In genomic region chr4:37644962-37645361, GRCh38 we compare ENCODE assay signal across 23 cellular contexts. TPM values are rescaled to one million over a fixed set of nuclear protein-coding genes. Genes with fewer than 3 reads are reported as not detected.
DNase-seq lines count a peak whose midpoint lies in the region; FAIRE-seq and TF ChIP-seq lines count a peak whose summit lies in the region.
"Had no signal": no experiment of that assay in that cellular context is flagged by ENCODE, and none has a peak within 500 bp of the region (broad histone marks: within the 10 kb centered on the region; RNA-seq: fewer than 3 reads in every experiment).

No MANE protein-coding gene starts in this region.

- H3K4me2 ChIP-seq in OCI-LY1 (ENCODE audit: low read length), result peak overlapping the region; percentile 37; the same call in 1 of the 2 replicates
- no peak overlapping the region for H3K4me2 ChIP-seq in fibroblast of lung (ENCODE audit: extremely low read depth, insufficient read depth, low read length)
- no peak overlapping the region for H3K4me2 ChIP-seq in PC-9

- H3K9ac ChIP-seq in OCI-LY1 (ENCODE audit: low read length) (peak overlapping the region; percentile 44; the same call in 1 of the 2 replicates), fibroblast of lung (ENCODE audit: insufficient read depth, low read length) (no peak overlapping the region)

- BruUV-seq in PC-9 (replicated peaks; lab: Mats Ljungman, UMichigan), result no TSS peak

- H4K20me1 ChIP-seq in OCI-LY1 (ENCODE audit: insufficient read depth, low read length) (no peaks in the 10 kb centered on the region), fibroblast of lung (ENCODE audit: control insufficient read depth, extremely low read depth, insufficient read depth, low read length) (no peaks in the 10 kb centered on the region), PC-9 (ENCODE audit: insufficient read depth) (no peaks in the 10 kb centered on the region)

- no peaks in the 10 kb centered on the region for H3K9me3 Mint-ChIP-seq in activated CD4-positive, alpha-beta memory T cell treated with anti-CD3 and anti-CD28 coated beads, Interleukin-2, amount 10 ng/mL, durations not matched to agents 7 days and 5 days
- H3K9me3 Mint-ChIP-seq: activated CD8-positive, alpha-beta T cell treated with anti-CD3 and anti-CD28 coated beads for 36 hours; CD4-positive, CD25-positive, alpha-beta regulatory T cell; central memory CD8-positive, alpha-beta T cell; stimulated activated naive CD8-positive, alpha-beta T cell treated with anti-CD3 and anti-CD28 coated beads, Interleukin-15, Interleukin-2, amounts not matched to agents 100 ng/mL and 50 ng/mL, for 24 hours had no signal

- no peaks in the 10 kb centered on the region for H3K9me3 ChIP-seq in OCI-LY1 (ENCODE audit: low read length)
- no peaks in the 10 kb centered on the region for H3K9me3 ChIP-seq in fibroblast of lung (ENCODE audit: control insufficient read depth, insufficient read depth, low read depth, low read length)
- no peaks in the 10 kb centered on the region for H3K9me3 ChIP-seq in PC-9 (ENCODE audit: insufficient read depth, low read depth)

- H3K27ac ChIP-seq in OCI-LY1 (ENCODE audit: low read depth, low read length, poor library complexity, severe bottlenecking) (peak overlapping the region; percentile 90), fibroblast of lung (ENCODE audit: insufficient read depth, low read length) (peak overlapping the region; percentile 15), PC-9 (no peak overlapping the region), dorsolateral prefrontal cortex (no peak overlapping the region)

- intact Hi-C loops in PC-9 (cut with micrococcal nuclease; ENCODE audit: unreplicated experiment), result no loop called here
- intact Hi-C loops in dorsolateral prefrontal cortex (cut with DNase I), result no loop called here

- peak; percentile 67 for DNase-seq in AG09319 (ENCODE audit: extremely low read depth, low read depth)
- peak; percentile 70 to 94 for DNase-seq in fibroblast of lung (ENCODE audit: low read depth in 2 of 2)
- peak; percentile 61 for DNase-seq in skeletal muscle cell (ENCODE audit: low read depth)
- no peak for DNase-seq in activated CD4-positive, alpha-beta memory T cell treated with anti-CD3 and anti-CD28 coated beads, Interleukin-2, amount 10 ng/mL, durations not matched to agents 7 days and 5 days
- DNase-seq in PC-9, result no peak
- no peak for DNase-seq in dorsolateral prefrontal cortex
- DNase-seq in RCC 7860 (ENCODE audit: low spot score), result no peak
- DNase-seq: activated CD8-positive, alpha-beta T cell treated with anti-CD3 and anti-CD28 coated beads for 36 hours; activated naive CD4-positive, alpha-beta T cell; amygdala; CD4-positive, CD25-positive, alpha-beta regulatory T cell; GDM1; KBM-7; mesenchymal stem cell; NCI-H146; NCI-H526; stimulated activated CD4-positive, alpha-beta T cell treated with anti-CD3 and anti-CD28 coated beads, Interleukin-12 subunit alpha, Interleukin-12 subunit beta, amount 100 ng/mL, for 4 hours; stimulated activated CD4-positive, alpha-beta T cell treated with anti-CD3 and anti-CD28 coated beads, Interleukin-4, amount 100 ng/mL, for 4 hours; T1000; trophoblast cell had no signal

- no peak for FAIRE-seq in RCC 7860 (lab: Jason Lieb, UNC)

- TF ChIP-seq CTCF in AG09319 (IDR thresholded peaks at IDR 0.05; ENCODE audit: low read depth, low read length), result no peak
- TF ChIP-seq CTCF in OCI-LY1 (IDR thresholded peaks at IDR 0.05; ENCODE audit: low read length), result no peak
- TF ChIP-seq CTCF in fibroblast of lung (conservative IDR thresholded peaks at IDR 0.05 in 1 of 2, IDR thresholded peaks at IDR 0.05 in 1 of 2; ENCODE audit: low read depth in 1 of 2, low read length in 2 of 2), result no peak
- TF ChIP-seq CTCF in PC-9 (conservative IDR thresholded peaks at IDR 0.05), result no peak
- TF ChIP-seq CTCF in dorsolateral prefrontal cortex (IDR thresholded peaks at IDR 0.05 in 54 of 56, conservative IDR thresholded peaks at IDR 0.05 in 2 of 56; ENCODE audit: low read depth in 1 of 56, partially characterized antibody in 56 of 56), result no peak

- no peak overlapping the region for H3K27ac Mint-ChIP-seq in activated CD4-positive, alpha-beta memory T cell treated with anti-CD3 and anti-CD28 coated beads, Interleukin-2, amount 10 ng/mL, durations not matched to agents 7 days and 5 days
- H3K27ac Mint-ChIP-seq: activated CD8-positive, alpha-beta T cell treated with anti-CD3 and anti-CD28 coated beads for 36 hours; CD4-positive, CD25-positive, alpha-beta regulatory T cell; stimulated activated naive CD8-positive, alpha-beta T cell treated with anti-CD3 and anti-CD28 coated beads, Interleukin-15, Interleukin-2, amounts not matched to agents 100 ng/mL and 50 ng/mL, for 24 hours had no signal

- H3K27me3 ChIP-seq in OCI-LY1 (ENCODE audit: insufficient read depth, low read length), result no peaks in the 10 kb centered on the region
- no peaks in the 10 kb centered on the region for H3K27me3 ChIP-seq in fibroblast of lung (ENCODE audit: control insufficient read depth, insufficient read depth, low read length)
- no peaks in the 10 kb centered on the region for H3K27me3 ChIP-seq in PC-9 (ENCODE audit: insufficient read depth, low read depth)
- H3K27me3 ChIP-seq in dorsolateral prefrontal cortex, result no peaks in the 10 kb centered on the region

- H2AFZ ChIP-seq in OCI-LY1 (ENCODE audit: low read length) (no peak overlapping the region), fibroblast of lung (ENCODE audit: low read length) (no peak overlapping the region), PC-9 (no peak overlapping the region)

- H3K4me3 Mint-ChIP-seq in activated CD4-positive, alpha-beta memory T cell treated with anti-CD3 and anti-CD28 coated beads, Interleukin-2, amount 10 ng/mL, durations not matched to agents 7 days and 5 days, result no peak overlapping the region
- H3K4me3 Mint-ChIP-seq: activated CD8-positive, alpha-beta T cell treated with anti-CD3 and anti-CD28 coated beads for 36 hours; CD4-positive, CD25-positive, alpha-beta regulatory T cell; central memory CD8-positive, alpha-beta T cell; stimulated activated naive CD8-positive, alpha-beta T cell treated with anti-CD3 and anti-CD28 coated beads, Interleukin-15, Interleukin-2, amounts not matched to agents 100 ng/mL and 50 ng/mL, for 24 hours had no signal

- H3K4me3 ChIP-seq in OCI-LY1 (ENCODE audit: low read depth, low read length, poor library complexity, severe bottlenecking) (no peak overlapping the region), fibroblast of lung (replicated peaks in 1 of 4; ENCODE audit: control extremely low read depth in 1 of 4, insufficient read depth in 1 of 4, low read depth in 3 of 4, low read length in 4 of 4) (no peak overlapping the region), skeletal muscle cell (ENCODE audit: low read depth, low read length) (no peak overlapping the region), PC-9 (no peak overlapping the region), dorsolateral prefrontal cortex (no peak overlapping the region)

- H3K79me2 ChIP-seq in OCI-LY1 (ENCODE audit: insufficient read depth, low read length), result no peaks in the 10 kb centered on the region
- no peaks in the 10 kb centered on the region for H3K79me2 ChIP-seq in fibroblast of lung (ENCODE audit: control insufficient read depth, insufficient read depth, low read length)
- H3K79me2 ChIP-seq in PC-9 (ENCODE audit: low read depth), result no peaks in the 10 kb centered on the region

- H3K9me2 ChIP-seq in OCI-LY1 (ENCODE audit: low read depth, low read length) (no peaks in the 10 kb centered on the region), PC-9 (ENCODE audit: insufficient read depth) (no peaks in the 10 kb centered on the region)

- H3K4me1 ChIP-seq in OCI-LY1 (ENCODE audit: insufficient read depth, low read length, severe bottlenecking), result peaks cover 36% of the 10 kb centered on the region
- peaks cover 5% of the 10 kb centered on the region for H3K4me1 ChIP-seq in fibroblast of lung (ENCODE audit: control insufficient read depth, extremely low read depth, insufficient read depth, low read length)
- peaks cover 17% of the 10 kb centered on the region for H3K4me1 ChIP-seq in PC-9 (replicated peaks; ENCODE audit: insufficient read depth)

- H3F3A ChIP-seq in OCI-LY1 (ENCODE audit: insufficient read depth, low read length) (no peaks in the 10 kb centered on the region), PC-9 (ENCODE audit: insufficient read depth, low read depth) (peaks cover 5% of the 10 kb centered on the region; the same call in 1 of the 2 replicates)

- peaks cover 30% of the 10 kb centered on the region; the same call in 1 of the 2 replicates for H3K36me3 ChIP-seq in OCI-LY1 (ENCODE audit: insufficient read depth, low read length)
- no peaks in the 10 kb centered on the region for H3K36me3 ChIP-seq in fibroblast of lung (ENCODE audit: control insufficient read depth, insufficient read depth, low read length)
- H3K36me3 ChIP-seq in PC-9 (ENCODE audit: low read depth), result no peaks in the 10 kb centered on the region

- no peaks in the 10 kb centered on the region for H3K27me3 Mint-ChIP-seq in activated CD4-positive, alpha-beta memory T cell treated with anti-CD3 and anti-CD28 coated beads, Interleukin-2, amount 10 ng/mL, durations not matched to agents 7 days and 5 days
- H3K27me3 Mint-ChIP-seq: activated CD8-positive, alpha-beta T cell treated with anti-CD3 and anti-CD28 coated beads for 36 hours; CD4-positive, CD25-positive, alpha-beta regulatory T cell; central memory CD8-positive, alpha-beta T cell; stimulated activated naive CD8-positive, alpha-beta T cell treated with anti-CD3 and anti-CD28 coated beads, Interleukin-15, Interleukin-2, amounts not matched to agents 100 ng/mL and 50 ng/mL, for 24 hours had no signal

- POLR2A ChIA-PET in activated CD4-positive, alpha-beta memory T cell treated with anti-CD3 and anti-CD28 coated beads, Interleukin-2, amount 10 ng/mL, durations not matched to agents 7 days and 5 days (lab: Charles Lee), result no interaction called here
- POLR2A ChIA-PET in PC-9 (lab: Charles Lee; ENCODE audit: unreplicated experiment), result no interaction called here

- CTCF ChIA-PET in activated CD4-positive, alpha-beta memory T cell treated with anti-CD3 and anti-CD28 coated beads, Interleukin-2, amount 10 ng/mL, durations not matched to agents 7 days and 5 days (lab: Charles Lee), result no interaction called here
- CTCF ChIA-PET in PC-9 (lab: Charles Lee), result no interaction called here

- peaks cover 6% of the 10 kb centered on the region for H3K4me1 Mint-ChIP-seq in activated CD4-positive, alpha-beta memory T cell treated with anti-CD3 and anti-CD28 coated beads, Interleukin-2, amount 10 ng/mL, durations not matched to agents 7 days and 5 days
- H3K4me1 Mint-ChIP-seq: central memory CD8-positive, alpha-beta T cell had no signal

- peaks cover 40% of the 10 kb centered on the region for H3K36me3 Mint-ChIP-seq in activated CD4-positive, alpha-beta memory T cell treated with anti-CD3 and anti-CD28 coated beads, Interleukin-2, amount 10 ng/mL, durations not matched to agents 7 days and 5 days (ENCODE audit: low read depth)

RNA-seq across cellular contexts. Expression of gene RELL1, which starts 41.2 kb away (rescaled TPM):
- 65.0 and 71.0 TPM in 2 replicates for total RNA-seq in fibroblast of lung
- 14.3 and 16.1 TPM in 2 replicates for polyA plus RNA-seq in fibroblast of lung
- polyA plus RNA-seq in fibroblast of lung (2012), result 7.0 and 9.0 TPM in 2 replicates
- 12.2 and 21.0 TPM in 2 replicates for polyA minus RNA-seq in fibroblast of lung (ENCODE audit: low replicate concordance)
- 10 to 100 TPM; 40.9 to 44.9 TPM for total RNA-seq in activated CD4-positive, alpha-beta memory T cell treated with anti-CD3 and anti-CD28 coated beads, Interleukin-2, amount 10 ng/mL, durations not matched to agents 7 days and 5 days
- total RNA-seq in PC-9 (2021), result 11.9 and 18.5 TPM in 2 replicates
- total RNA-seq in dorsolateral prefrontal cortex, result 10 to 100 TPM in 119 of 120 experiments, 1 to 10 TPM in 1; 9.3 to 58.1 (median 21.9) TPM

Comparison
In these comparisons a context has a peak if more than half of its experiments do, and no peak if none do; other contexts are left out.
1. DNase-seq: peak in AG09319 (single experiment), fibroblast of lung (2 of 2) and skeletal muscle cell (single experiment); none in activated CD4-positive, alpha-beta memory T cell treated with anti-CD3 and anti-CD28 coated beads, Interleukin-2, amount 10 ng/mL, durations not matched to agents 7 days and 5 days (single experiment), PC-9 (0 of 2), dorsolateral prefrontal cortex (0 of 10) and RCC 7860 (single experiment).
2. H3K27ac ChIP-seq: peak in OCI-LY1 (single experiment) and fibroblast of lung (single experiment); none in PC-9 (single experiment) and dorsolateral prefrontal cortex (0 of 59).